ENCODE assay signal across 9 cellular contexts in the genomic region with DNA sequence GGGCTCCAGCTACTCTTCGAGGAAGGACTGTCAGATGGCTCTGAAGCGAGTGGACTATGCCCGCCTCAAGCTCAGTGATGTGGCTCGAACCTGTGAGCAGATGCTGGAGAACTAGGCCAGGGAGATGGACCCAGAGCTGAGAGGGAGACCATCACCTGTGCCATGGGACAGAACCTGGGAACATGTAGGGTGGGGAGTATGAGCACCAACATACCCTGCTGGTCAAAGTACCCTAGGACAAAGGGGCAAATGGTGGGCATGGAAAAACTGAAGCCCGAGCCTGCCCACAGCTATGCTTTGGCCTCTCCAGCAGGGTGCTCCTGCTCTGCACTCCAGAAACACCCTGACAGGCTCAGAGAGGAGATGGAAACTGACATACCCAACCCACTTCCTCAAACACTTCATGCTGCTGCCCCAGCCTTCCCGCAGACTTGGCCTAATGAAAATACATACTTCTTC. TPM values are rescaled to one million over a fixed set of nuclear protein-coding genes. Genes with fewer than 3 reads are reported as not detected.
DNase-seq lines count a peak whose midpoint lies in the region; ATAC-seq and TF ChIP-seq lines count a peak whose summit lies in the region.
"Had no signal": no experiment of that assay in that cellular context is flagged by ENCODE, and none has a peak within 500 bp of the region (broad histone marks: within the 10 kb centered on the region; RNA-seq: fewer than 3 reads in every experiment).

No MANE protein-coding gene starts in this region.

- POLR2A ChIA-PET in activated CD4-positive, alpha-beta memory T cell treated with anti-CD3 and anti-CD28 coated beads for 36 hours (lab: Charles Lee) = no interaction called here
- POLR2A ChIA-PET in PC-9 (lab: Charles Lee; ENCODE audit: unreplicated experiment) = no interaction called here

- peak overlapping the region; percentile 26; the same call in 1 of the 2 replicates for H3K27ac ChIP-seq in HL-60 (replicated peaks)
- no peak overlapping the region for H3K27ac ChIP-seq in PC-9

- H3K27me3 Mint-ChIP-seq in activated CD4-positive, alpha-beta memory T cell treated with anti-CD3 and anti-CD28 coated beads for 36 hours = peaks cover under 1% of the 10 kb centered on the region

- no peaks in the 10 kb centered on the region for H3K79me2 ChIP-seq in PC-9 (ENCODE audit: low read depth)

- peaks cover 3% of the 10 kb centered on the region for H3K36me3 Mint-ChIP-seq in activated CD4-positive, alpha-beta memory T cell treated with anti-CD3 and anti-CD28 coated beads for 36 hours

- no peaks in the 10 kb centered on the region for H4K20me1 ChIP-seq in PC-9 (ENCODE audit: insufficient read depth)

- H3K9me2 ChIP-seq in PC-9 (ENCODE audit: insufficient read depth) = no peaks in the 10 kb centered on the region

- no peaks in the 10 kb centered on the region for H3K36me3 ChIP-seq in GM06990 (ENCODE audit: control insufficient read depth, insufficient read depth, low read length)
- no peaks in the 10 kb centered on the region for H3K36me3 ChIP-seq in PC-9 (ENCODE audit: low read depth)

- intact Hi-C loops in activated CD4-positive, alpha-beta memory T cell treated with anti-CD3 and anti-CD28 coated beads for 36 hours (cut with micrococcal nuclease) = loop anchor here (5.0 kb wide), 2 partner anchors 214 to 366 kb away; partner anchors contain the start of genes PFN1 and UBE2G1
- intact Hi-C loops in PC-9 (cut with micrococcal nuclease; ENCODE audit: unreplicated experiment) = no loop called here

- peaks cover 29% of the 10 kb centered on the region for H3K4me1 Mint-ChIP-seq in activated CD4-positive, alpha-beta memory T cell treated with anti-CD3 and anti-CD28 coated beads for 36 hours (ENCODE audit: low read depth)

- H3K4me3 Mint-ChIP-seq in activated CD4-positive, alpha-beta memory T cell treated with anti-CD3 and anti-CD28 coated beads for 36 hours = peak overlapping the region; percentile 20

- CTCF ChIA-PET in activated CD4-positive, alpha-beta memory T cell treated with anti-CD3 and anti-CD28 coated beads for 36 hours (lab: Charles Lee) = interaction anchor here (1.3 to 2.1 kb wide), 2 partner anchors 57 to 148 kb away, joined by 3 to 14 read pairs; no protein-coding TSS in a partner anchor
- CTCF ChIA-PET in PC-9 (lab: Charles Lee) = interaction anchor here (0.6 kb wide), 1 partner anchor 110 kb away, joined by 4 read pairs; no protein-coding TSS in a partner anchor

- peak; percentile 59 for TF ChIP-seq CTCF in GM06990 (IDR thresholded peaks at IDR 0.05; ENCODE audit: insufficient read depth, low read length, poor library complexity, severe bottlenecking)
- TF ChIP-seq CTCF in HL-60 (IDR thresholded peaks at IDR 0.05; ENCODE audit: insufficient read depth, low read length) = peak; percentile 41
- no peak for TF ChIP-seq CTCF in PC-9 (conservative IDR thresholded peaks at IDR 0.05)

- peaks cover 10% of the 10 kb centered on the region; the same call in 1 of the 2 replicates for H3K4me1 ChIP-seq in PC-9 (replicated peaks; ENCODE audit: insufficient read depth)

- no peak overlapping the region for H3K4me2 ChIP-seq in PC-9

- H3K27ac Mint-ChIP-seq in activated CD4-positive, alpha-beta memory T cell treated with anti-CD3 and anti-CD28 coated beads for 36 hours = no peak overlapping the region

- no peak for ATAC-seq in GM21381 (IDR thresholded peaks at IDR 0.05; ENCODE audit: unreplicated experiment)

- H2AFZ ChIP-seq in PC-9 = no peak overlapping the region

- no peaks in the 10 kb centered on the region for H3K27me3 ChIP-seq in GM06990 (replicated peaks; ENCODE audit: control insufficient read depth, insufficient read depth, low read length)
- no peaks in the 10 kb centered on the region for H3K27me3 ChIP-seq in HL-60 (ENCODE audit: insufficient read depth, poor library complexity, severe bottlenecking)
- H3K27me3 ChIP-seq in PC-9 (ENCODE audit: insufficient read depth, low read depth) = no peaks in the 10 kb centered on the region

- no TSS peak for BruUV-seq in PC-9 (replicated peaks; lab: Mats Ljungman, UMichigan)

- H3F3A ChIP-seq in PC-9 (ENCODE audit: insufficient read depth, low read depth) = peaks cover 17% of the 10 kb centered on the region

- no peak overlapping the region for H3K4me3 ChIP-seq in GM06990 (replicated peaks; ENCODE audit: low read depth, low read length)
- H3K4me3 ChIP-seq in HL-60 (replicated peaks; ENCODE audit: insufficient read depth, low read length) = no peak overlapping the region
- no peak overlapping the region for H3K4me3 ChIP-seq in PC-9

- H3K9me3 Mint-ChIP-seq in activated CD4-positive, alpha-beta memory T cell treated with anti-CD3 and anti-CD28 coated beads for 36 hours = no peaks in the 10 kb centered on the region

- no peaks in the 10 kb centered on the region for H3K9me3 ChIP-seq in PC-9 (ENCODE audit: insufficient read depth, low read depth)

- DNase-seq in GM06990 (ENCODE audit: extremely low read depth, insufficient read length) (no peak), HL-60 (ENCODE audit: low read depth in 1 of 2, low spot score in 1 of 2) (peak in 1 of 2 experiments; percentile 85), medulla oblongata (ENCODE audit: extremely low spot score) (peak; percentile 78), NCI-H774 (lab: John Stamatoyannopoulos, UW) (no peak), PC-9 (no peak)
- DNase-seq in activated CD4-positive, alpha-beta memory T cell treated with anti-CD3 and anti-CD28 coated beads for 36 hours = no peak
- DNase-seq in activated effector memory CD4-positive, alpha-beta T cell treated with anti-CD3 and anti-CD28 coated beads, Interleukin-2, amount 50 U/mL, for 16 hours = no peak
- DNase-seq: NCI-H82 had no signal

RNA-seq across cellular contexts. Expression of gene MED11, which starts 1.9 kb away (rescaled TPM):
- 10 to 100 TPM; 20.4 to 21.8 TPM for total RNA-seq in activated CD4-positive, alpha-beta memory T cell treated with anti-CD3 and anti-CD28 coated beads for 36 hours
- total RNA-seq in PC-9 (2021) = 19.6 and 19.7 TPM in 2 replicates

RNA-seq across cellular contexts. Expression of gene ZMYND15, which starts 6.5 kb away (rescaled TPM):
- under 1 TPM; 0.10 to 0.24 TPM for total RNA-seq in activated CD4-positive, alpha-beta memory T cell treated with anti-CD3 and anti-CD28 coated beads for 36 hours
- total RNA-seq in PC-9 (2021) = 2.3 and 5.4 TPM in 2 replicates

RNA-seq across cellular contexts. Expression of gene CXCL16, which starts 6.6 kb away (rescaled TPM):
- total RNA-seq in activated CD4-positive, alpha-beta memory T cell treated with anti-CD3 and anti-CD28 coated beads for 36 hours = 1 to 10 TPM; 3.1 to 3.4 TPM
- 52.4 and 60.2 TPM in 2 replicates for total RNA-seq in PC-9 (2021)

RNA-seq across cellular contexts. Expression of gene ARRB2, which starts 22.7 kb away (rescaled TPM):
- total RNA-seq in activated CD4-positive, alpha-beta memory T cell treated with anti-CD3 and anti-CD28 coated beads for 36 hours = 100 to 1,000 TPM; 210 to 226 TPM
- 79.7 and 110 TPM in 2 replicates for total RNA-seq in PC-9 (2021)

RNA-seq across cellular contexts. Expression of gene PELP1, which starts 29.2 kb away (rescaled TPM):
- total RNA-seq in activated CD4-positive, alpha-beta memory T cell treated with anti-CD3 and anti-CD28 coated beads for 36 hours = 100 to 1,000 TPM in 1 of 2 experiments, 10 to 100 TPM in 1; 96.1 to 101 TPM
- 99.6 and 106 TPM in 2 replicates for total RNA-seq in PC-9 (2021)

Comparison
In these comparisons a context has a peak if more than half of its experiments do, and no peak if none do; other contexts are left out.
1. RNA of gene CXCL16, which starts 6.6 kb away (total RNA-seq): 52.4 to 60.2 TPM in PC-9; 3.1 to 3.4 TPM in activated CD4-positive, alpha-beta memory T cell treated with anti-CD3 and anti-CD28 coated beads for 36 hours; every median in the first group is over 10 times any median in the second.